ENCODE assay signal across 19 cellular contexts in the genomic region with DNA sequence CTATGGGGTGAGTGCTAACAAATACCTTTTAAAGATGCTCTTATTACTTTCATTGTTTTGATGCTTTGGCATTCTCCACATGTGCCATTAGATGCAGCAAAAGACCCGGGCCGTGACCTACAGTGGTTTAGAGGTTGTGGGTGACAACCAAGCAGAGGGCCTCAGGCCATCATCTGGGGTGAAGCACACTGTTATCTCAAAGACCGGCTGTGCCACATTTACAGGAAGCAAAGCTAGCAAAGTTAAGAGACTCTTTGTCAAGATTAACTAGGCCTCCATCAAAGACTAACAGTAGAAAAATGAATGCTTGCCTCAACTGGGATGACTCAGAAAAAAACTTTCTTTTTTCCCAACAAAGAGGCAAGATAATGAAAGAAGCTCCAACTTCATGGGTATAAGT.
DNase-seq lines count a peak whose midpoint lies in the region; ATAC-seq and TF ChIP-seq lines count a peak whose summit lies in the region.
"Had no signal": no experiment of that assay in that cellular context is flagged by ENCODE, and none has a peak within 500 bp of the region (broad histone marks: within the 10 kb centered on the region; RNA-seq: fewer than 3 reads in every experiment).

No MANE protein-coding gene starts in this region.

- CTCF ChIA-PET in RWPE1 (lab: Yijun Ruan, JAX) = no interaction called here

- TF ChIP-seq CTCF in RWPE1 (conservative IDR thresholded peaks at IDR 0.05; ENCODE audit: low read depth) = no peak

- POLR2A ChIA-PET in RWPE1 (lab: Yijun Ruan, JAX; ENCODE audit: low non-redundant PET) = no interaction called here

- in situ Hi-C loops in HAP-1 (cut with MboI; ENCODE audit: low sequenced_read_pairs) = no loop called here

- DNase-seq in A172 (ENCODE audit: low spot score) (peak; percentile 5), HT1080 (ENCODE audit: low read depth) (peak; percentile 15), RPMI7951 (ENCODE audit: low read depth) (peak; percentile 77), astrocyte of the hippocampus (ENCODE audit: low read depth, low spot score) (peak; percentile 4), HAP-1 (ENCODE audit: low spot score in 2 of 2) (no peak), RWPE1 (ENCODE audit: low spot score) (no peak)
- no peak for DNase-seq in activated CD4-positive, alpha-beta T cell treated with anti-CD3 and anti-CD28 coated beads for 48 hours
- DNase-seq: C1 segment of cervical spinal cord, DMS79 treated with DMSO at 0.1 percent for 48 hours, GF-D8, MV-4-11, NCI-H1417 treated with DMSO at 0.1 percent for 48 hours, NCI-H2029, NCI-H510A treated with DMSO at 0.1 percent for 48 hours, PC-9, Right ventricle myocardium superior, T-helper 17 cell had no signal

- no peak for ATAC-seq in GM18502 (IDR thresholded peaks at IDR 0.05; ENCODE audit: poor library complexity, unreplicated experiment)
- ATAC-seq: T-helper 17 cell had no signal

- no peaks in the 10 kb centered on the region for H3K36me3 ChIP-seq in HAP-1 (replicated peaks)

- no peaks in the 10 kb centered on the region for H3K27me3 ChIP-seq in HAP-1 (ENCODE audit: low read depth)

- H3K4me1 ChIP-seq in HAP-1 = no peaks in the 10 kb centered on the region

- no peak overlapping the region for H3K4me3 ChIP-seq in HAP-1
- H3K4me3 ChIP-seq: PC-9 had no signal

- H3K27ac ChIP-seq in RWPE1 = no peak overlapping the region
- H3K27ac ChIP-seq: 22Rv1, PC-9 had no signal

- H3K9me3 ChIP-seq in HAP-1 = no peaks in the 10 kb centered on the region

Comparison
In these comparisons a context has a peak if more than half of its experiments do, and no peak if none do; other contexts are left out.
1. DNase-seq: peak in A172 (single experiment), HT1080 (single experiment), RPMI7951 (single experiment) and astrocyte of the hippocampus (single experiment); none in HAP-1 (0 of 2), RWPE1 (single experiment) and activated CD4-positive, alpha-beta T cell treated with anti-CD3 and anti-CD28 coated beads for 48 hours (single experiment).